Comparison of ENCODE assay signal across 8 cellular contexts in genomic region chr19:9796113-9796773, GRCh38. TPM values are rescaled to one million over a fixed set of nuclear protein-coding genes. Genes with fewer than 3 reads are reported as not detected.
A peak's percentile ranks its signal among the peaks of the same experiment; 100 is the strongest.
DNase-seq lines count a peak whose midpoint lies in the region; ATAC-seq and TF ChIP-seq lines count a peak whose summit lies in the region.

No MANE protein-coding gene starts in this region.

- H3K4me2 ChIP-seq in DND-41 (ENCODE audit: insufficient read depth, low read length) (peak overlapping the region; percentile 23), mammary epithelial cell (ENCODE audit: insufficient read depth, low read depth, low read length) (no peak overlapping the region)

- H3K27me3 ChIP-seq in DND-41 (ENCODE audit: insufficient read depth, low read length, poor library complexity) (no peaks in the 10 kb centered on the region), mammary epithelial cell (ENCODE audit: insufficient read depth, low read length) (no peaks in the 10 kb centered on the region)

- peak; percentile 91 for DNase-seq in DND-41
- DNase-seq in NCI-H345 treated with DMSO at 0.1 percent for 48 hours (lab: John Stamatoyannopoulos, UW; ENCODE audit: unreplicated experiment), result peak; percentile 80
- peak; percentile 86 for DNase-seq in mammary epithelial cell
- DNase-seq in inferior parietal cortex (ENCODE audit: extremely low spot score), result peak; percentile 95
- peak; percentile 64 to 67 for DNase-seq in stimulated activated CD4-positive, alpha-beta T cell treated with anti-CD3 and anti-CD28 coated beads, Interleukin-15, amount 100 ng/mL, for 1 hour (ENCODE audit: low read depth in 1 of 2, low spot score in 1 of 2)

- ATAC-seq in DND-41 (ENCODE audit: insufficient read depth, low read depth), result peak; percentile 58
- peak; percentile 34 for ATAC-seq in HG03095 (IDR thresholded peaks at IDR 0.05; ENCODE audit: unreplicated experiment)
- no peak for ATAC-seq in GM19328 (IDR thresholded peaks at IDR 0.05; ENCODE audit: unreplicated experiment)

- no TSS peak for BruUV-seq in mammary epithelial cell (replicated peaks; lab: Mats Ljungman, UMichigan)

- H3K4me3 ChIP-seq in DND-41 (ENCODE audit: low read depth in 1 of 2, low read length in 2 of 2) (no peak overlapping the region), WI38 (ENCODE audit: low read depth, low read length) (no peak overlapping the region), mammary epithelial cell (replicated peaks in 1 of 3; ENCODE audit: insufficient read depth in 1 of 3, low read depth in 2 of 3, low read length in 3 of 3) (no peak overlapping the region)

- H3K27ac ChIP-seq in DND-41 (ENCODE audit: low read length) (peak overlapping the region; percentile 55), mammary epithelial cell (ENCODE audit: insufficient read depth, low read depth, low read length) (peak overlapping the region; percentile 49)

- no peaks in the 10 kb centered on the region for H4K20me1 ChIP-seq in DND-41 (ENCODE audit: insufficient read depth, low read length)
- no peaks in the 10 kb centered on the region for H4K20me1 ChIP-seq in mammary epithelial cell (ENCODE audit: insufficient read depth, low read length)

- dilution Hi-C loops in mammary epithelial cell (cut with HindIII; ENCODE audit: low sequenced_read_pairs), result loop anchor here (5.0 kb wide), 1 partner anchor 174 kb away; the partner anchor contains the start of gene ZNF561

- peak; percentile 96 for TF ChIP-seq CTCF in DND-41 (IDR thresholded peaks at IDR 0.05; ENCODE audit: borderline replicate concordance, extremely low read depth, low read length, poor library complexity, severe bottlenecking)
- peak; percentile 82 for TF ChIP-seq CTCF in WI38 (IDR thresholded peaks at IDR 0.05; ENCODE audit: low read depth, low read length)
- TF ChIP-seq CTCF in mammary epithelial cell (conservative IDR thresholded peaks at IDR 0.05 in 1 of 2, IDR thresholded peaks at IDR 0.05 in 1 of 2; ENCODE audit: extremely low read depth in 1 of 2, insufficient read depth in 1 of 2, low read depth in 1 of 2, low read length in 2 of 2), result peak; percentile 78 to 89

- intact Hi-C loops in mammary epithelial cell (cut with micrococcal nuclease), result loop anchor here (1.0 to 10.0 kb wide), 7 partner anchors 118 to 660 kb away; partner anchors contain the start of genes ZNF266 and ZNF317

- H3K9me3 ChIP-seq in DND-41 (ENCODE audit: insufficient read depth, low read length, severe bottlenecking) (no peaks in the 10 kb centered on the region), mammary epithelial cell (replicated peaks; ENCODE audit: insufficient read depth, low read length) (no peaks in the 10 kb centered on the region)

- CTCF ChIA-PET in mammary epithelial cell (lab: Charles Lee; ENCODE audit: low non-redundant PET), result no interaction called here

- WGBS in mammary epithelial cell (ENCODE audit: low coverage, missing lambda C conversion rate), result 22% methylated on average over 6 of the region's 6 CpGs

- no peaks in the 10 kb centered on the region for H3K36me3 ChIP-seq in DND-41 (ENCODE audit: insufficient read depth, low read length)
- H3K36me3 ChIP-seq in mammary epithelial cell (ENCODE audit: insufficient read depth, low read length), result no peaks in the 10 kb centered on the region

- in situ Hi-C loops in mammary epithelial cell (cut with MboI; ENCODE audit: low sequenced_read_pairs in 2 of 2), result loop anchor here (5.0 to 25.0 kb wide), 4 partner anchors 171 to 659 kb away; partner anchors contain the start of genes OR7G3 (in 1 of the 2), ZNF317 (in 1 of the 2), ZNF561 (in 1 of the 2) and ZNF699 (in 1 of the 2)

- H3K79me2 ChIP-seq in DND-41 (ENCODE audit: insufficient read depth, low read length), result no peaks in the 10 kb centered on the region
- H3K79me2 ChIP-seq in mammary epithelial cell (ENCODE audit: insufficient read depth, low read length), result no peaks in the 10 kb centered on the region

- H3K9ac ChIP-seq in DND-41 (ENCODE audit: low read depth, low read length) (no peak overlapping the region), mammary epithelial cell (ENCODE audit: insufficient read depth, low read length) (no peak overlapping the region)

- H2AFZ ChIP-seq in DND-41 (ENCODE audit: low read depth, low read length) (peak overlapping the region; percentile 80), mammary epithelial cell (ENCODE audit: low read depth, low read length) (peak overlapping the region; percentile 62)

- H3K4me1 ChIP-seq in DND-41 (ENCODE audit: insufficient read depth, low read length), result peaks cover 28% of the 10 kb centered on the region
- peaks cover 12% of the 10 kb centered on the region for H3K4me1 ChIP-seq in mammary epithelial cell (ENCODE audit: insufficient read depth, low read length)

RNA-seq across cellular contexts. Expression of gene FBXL12, which starts 22.6 kb away (rescaled TPM):
- 10 to 100 TPM; 16.3 to 28.3 TPM for total RNA-seq in mammary epithelial cell
- 17.4 TPM for polyA plus RNA-seq in mammary epithelial cell
- 16.2 TPM for polyA minus RNA-seq in mammary epithelial cell

RNA-seq across cellular contexts. Expression of gene ZNF846, which starts 27.7 kb away (rescaled TPM):
- 10 to 100 TPM; 10.1 to 13.0 TPM for total RNA-seq in mammary epithelial cell
- 2.5 TPM for polyA plus RNA-seq in mammary epithelial cell
- polyA minus RNA-seq in mammary epithelial cell, result 1.3 TPM

RNA-seq across cellular contexts. Expression of gene UBL5, which starts 31.5 kb away (rescaled TPM):
- 100 to 1,000 TPM; 125 to 305 TPM for total RNA-seq in mammary epithelial cell
- 819 TPM for polyA plus RNA-seq in mammary epithelial cell
- polyA minus RNA-seq in mammary epithelial cell, result 55.2 TPM

RNA-seq across cellular contexts. Expression of gene PIN1, which starts 38.9 kb away (rescaled TPM):
- total RNA-seq in mammary epithelial cell, result 10 to 100 TPM; 50.3 to 77.4 TPM
- 74.0 TPM for polyA plus RNA-seq in mammary epithelial cell
- 23.3 TPM for polyA minus RNA-seq in mammary epithelial cell
